Comparison of ENCODE assay signal across 8 cellular contexts in the genomic region with DNA sequence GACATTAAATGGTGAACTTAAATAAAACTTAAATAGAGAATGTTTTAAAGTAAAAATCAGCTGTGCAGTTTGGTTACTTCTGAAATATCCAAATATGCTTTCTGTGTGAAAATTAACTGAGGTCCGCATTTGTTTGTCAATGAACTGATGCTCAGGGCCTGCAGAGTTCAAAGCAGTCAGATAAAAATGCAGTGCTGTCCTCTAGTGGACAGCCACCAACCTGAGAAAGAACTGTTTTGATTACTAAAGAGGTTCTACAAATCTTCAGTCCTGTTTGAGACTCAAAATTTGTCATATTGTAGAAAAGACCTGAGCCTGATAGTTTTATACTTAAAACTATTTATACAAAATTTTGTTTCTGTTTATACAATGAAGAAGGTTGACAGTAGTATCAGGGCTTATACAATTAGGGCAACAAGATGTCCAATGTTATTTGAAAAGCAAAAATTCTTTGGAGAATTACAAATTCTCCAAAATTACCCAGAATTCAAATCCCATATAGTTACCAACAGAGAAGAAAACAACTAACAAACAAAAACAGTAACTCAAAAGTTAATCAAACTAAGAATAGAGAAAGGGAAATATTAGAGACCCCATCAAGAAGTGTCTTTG.
DNase-seq lines count a peak whose midpoint lies in the region; ATAC-seq, FAIRE-seq and TF ChIP-seq lines count a peak whose summit lies in the region.

No MANE protein-coding gene starts in this region.

- no peak overlapping the region for H2AFZ ChIP-seq in keratinocyte (ENCODE audit: control insufficient read depth, low read length)

- H3K27ac ChIP-seq in cardiac muscle cell (no peak overlapping the region), ascending aorta (no peak overlapping the region), keratinocyte (ENCODE audit: control insufficient read depth, insufficient read depth, low read length) (no peak overlapping the region), uterus (no peak overlapping the region)

- H3K9me1 ChIP-seq in keratinocyte (ENCODE audit: control insufficient read depth, extremely low read depth, insufficient read depth, low read length): no peaks in the 10 kb centered on the region

- no peak overlapping the region for H3K4me2 ChIP-seq in keratinocyte (ENCODE audit: control insufficient read depth, extremely low read depth, insufficient read depth, low read depth, low read length)

- H3K27me3 ChIP-seq in cardiac muscle cell (no peaks in the 10 kb centered on the region), ascending aorta (no peaks in the 10 kb centered on the region), keratinocyte (ENCODE audit: control insufficient read depth, extremely low read depth, insufficient read depth, low read length) (no peaks in the 10 kb centered on the region), uterus (no peaks in the 10 kb centered on the region)

- no peaks in the 10 kb centered on the region for H3K79me2 ChIP-seq in keratinocyte (ENCODE audit: control insufficient read depth, insufficient read depth, low read length)

- no peak for FAIRE-seq in keratinocyte (lab: Jason Lieb, UNC)

- no peaks in the 10 kb centered on the region for H4K20me1 ChIP-seq in keratinocyte (ENCODE audit: control insufficient read depth, extremely low read depth, insufficient read depth, low read length)

- H3K4me3 ChIP-seq in cardiac muscle cell (no peak overlapping the region), ascending aorta (no peak overlapping the region), keratinocyte (ENCODE audit: control insufficient read depth in 2 of 3, extremely low read depth in 1 of 3, insufficient read depth in 2 of 3, low read depth in 1 of 3, low read length in 3 of 3) (no peak overlapping the region), uterus (no peak overlapping the region)

- H3K9me3 ChIP-seq in cardiac muscle cell (ENCODE audit: low read depth) (no peaks in the 10 kb centered on the region), ascending aorta (no peaks in the 10 kb centered on the region), keratinocyte (ENCODE audit: control insufficient read depth, low read depth, low read length) (no peaks in the 10 kb centered on the region), uterus (no peaks in the 10 kb centered on the region)

- peak; percentile 86 for TF ChIP-seq CTCF in cardiac muscle cell (IDR thresholded peaks at IDR 0.05; ENCODE audit: low read depth, low read length)
- peak in 2 of 3 experiments; percentile 70 to 74 for TF ChIP-seq CTCF in ascending aorta (IDR thresholded peaks at IDR 0.05)
- peak; percentile 61 to 72 (median 62) for TF ChIP-seq CTCF in keratinocyte (optimal IDR thresholded peaks at IDR 0.05 in 1 of 3, IDR thresholded peaks at IDR 0.05 in 1 of 3, conservative IDR thresholded peaks at IDR 0.05 in 1 of 3; ENCODE audit: extremely low read depth in 1 of 3, insufficient read depth in 2 of 3, low read length in 3 of 3)
- TF ChIP-seq CTCF in uterus (IDR thresholded peaks at IDR 0.05): peak; percentile 23 to 42 (median 32)

- no peak for ATAC-seq in GM21825 (IDR thresholded peaks at IDR 0.05; ENCODE audit: unreplicated experiment)

- dilution Hi-C loops in keratinocyte (cut with MboI; ENCODE audit: extremely low pct_ligation_motif_present, low sequenced_read_pairs): no loop called here

- TF ChIP-seq POLR2A in uterus (IDR thresholded peaks at IDR 0.05): no peak

- intact Hi-C loops in cardiac septum (cut with DNase I): loop anchor here (10.0 kb wide), 2 partner anchors 364 to 444 kb away; no protein-coding TSS in a partner anchor
- intact Hi-C loops in ascending aorta (cut with DNase I): loop anchor here (2.0 to 10.0 kb wide), 2 partner anchors 140 to 364 kb away; no protein-coding TSS in a partner anchor
- intact Hi-C loops in uterus (cut with DNase I; ENCODE audit: low total_unique reads): no loop called here

- H3K9ac ChIP-seq in keratinocyte (ENCODE audit: control insufficient read depth, extremely low read depth, insufficient read depth, low read length): no peak overlapping the region

- H3K4me1 ChIP-seq in cardiac muscle cell (ENCODE audit: low read depth) (peaks cover 13% of the 10 kb centered on the region), ascending aorta (peaks cover 3 to 5% of the 10 kb centered on the region in 2 donors), keratinocyte (ENCODE audit: control insufficient read depth, extremely low read depth, insufficient read depth, low read length) (no peaks in the 10 kb centered on the region), uterus (no peaks in the 10 kb centered on the region)

- H3K36me3 ChIP-seq in cardiac muscle cell (no peaks in the 10 kb centered on the region), ascending aorta (no peaks in the 10 kb centered on the region), keratinocyte (ENCODE audit: control insufficient read depth in 2 of 2, extremely low read depth in 1 of 2, insufficient read depth in 2 of 2, low read length in 2 of 2) (no peaks in the 10 kb centered on the region), uterus (no peaks in the 10 kb centered on the region)

- DNase-seq in cardiac muscle cell (ENCODE audit: low read depth in 1 of 2, low spot score in 1 of 2) (peak; percentile 54 to 70), cardiac septum (ENCODE audit: low spot score) (no peak), NCI-H187 treated with DMSO at 0.1 percent for 48 hours (lab: John Stamatoyannopoulos, UW) (peak; percentile 47), ascending aorta (ENCODE audit: low spot score in 2 of 2) (no peak), keratinocyte (ENCODE audit: low read depth, low spot score) (no peak), uterus (no peak)
- no peak for DNase-seq in activated CD8-positive, alpha-beta memory T cell treated with anti-CD3 and anti-CD28 coated beads for 24 hours

Comparison
In these comparisons a context has a peak if more than half of its experiments do, and no peak if none do; other contexts are left out.
1. DNase-seq: peak in cardiac muscle cell (2 of 2) and NCI-H187 treated with DMSO at 0.1 percent for 48 hours (single experiment); none in cardiac septum (single experiment), ascending aorta (0 of 2), keratinocyte (single experiment), uterus (0 of 2) and activated CD8-positive, alpha-beta memory T cell treated with anti-CD3 and anti-CD28 coated beads for 24 hours (single experiment).
2. CTCF ChIP-seq: peak in every context shown above with its lines; median percentile 86 in cardiac muscle cell; 72 in ascending aorta; 62 in keratinocyte; 32 in uterus.